In genomic region chr3:140011611-140012277, GRCh38 we compare ENCODE assay signal across 26 cellular contexts.
"Had no signal": no experiment of that assay in that cellular context is flagged by ENCODE, and none has a peak within 500 bp of the region (broad histone marks: within the 10 kb centered on the region; RNA-seq: fewer than 3 reads in every experiment).

No MANE protein-coding gene starts in this region.

- DNase-seq: naive thymus-derived CD8-positive, alpha-beta T cell; nephron progenitor cell; nucleus accumbens; ovary; posterior cingulate gyrus; psoas muscle; right cardiac atrium; right lobe of liver; sigmoid colon; small intestine; stimulated activated CD4-positive, alpha-beta T cell treated with anti-CD3 and anti-CD28 coated beads, Interleukin-15, amount 100 ng/mL, for 24 hours; stimulated activated CD4-positive, alpha-beta T cell treated with anti-CD3 and anti-CD28 coated beads, Interleukin-2, amount 100 ng/mL, for 24 hours; stimulated activated CD4-positive, alpha-beta T cell treated with anti-CD3 and anti-CD28 coated beads, Interleukin-2, amount 100 ng/mL, for 48 hours; stimulated activated CD4-positive, alpha-beta T cell treated with anti-CD3 and anti-CD28 coated beads, Interleukin-4, amount 100 ng/mL, for 24 hours; stimulated activated naive B cell treated with anti-CD40 and anti-IgM and Interleukin-4, amounts not matched to agents 10 μg/mL and 1 μg/mL and 100 μg/mL, for 72 hours; stimulated activated naive CD4-positive, alpha-beta T cell treated with Interleukin-2 at 50 U/mL for 16 hours; stomach; thyroid gland; trophoblast cell; upper lobe of left lung had no signal

- H3K27me3 ChIP-seq: neutrophil, ovary, right lobe of liver, sigmoid colon, stomach, thyroid gland, tibial nerve, upper lobe of left lung had no signal

- H3K36me3 ChIP-seq: neutrophil, ovary, right lobe of liver, sigmoid colon, stomach, thoracic aorta, thyroid gland, tibial nerve, upper lobe of left lung had no signal

- H3K4me3 ChIP-seq: ovary, psoas muscle, right lobe of liver, sigmoid colon, stomach, thoracic aorta, thyroid gland, tibial nerve, upper lobe of left lung had no signal

- H3K27ac ChIP-seq: neutrophil, ovary, parathyroid adenoma, psoas muscle, right lobe of liver, sigmoid colon, stomach, thoracic aorta, thyroid gland, tibial nerve, upper lobe of left lung had no signal

- H3K9me3 ChIP-seq: neutrophil, ovary, psoas muscle, right lobe of liver, sigmoid colon, stomach, thoracic aorta, thyroid gland, tibial nerve, upper lobe of left lung had no signal

- H3K4me1 ChIP-seq: parathyroid adenoma, psoas muscle, sigmoid colon, thyroid gland, tibial nerve, upper lobe of left lung had no signal

- ATAC-seq: naive thymus-derived CD8-positive, alpha-beta T cell; natural killer cell treated with Interleukin-12 subunit alpha and Interleukin-12 subunit beta and Interleukin-15 and Interleukin-18, amount 100 ng/mL, for 72 hours; psoas muscle; right cardiac atrium; right lobe of liver; stimulated activated effector memory CD8-positive, alpha-beta T cell treated with anti-CD3 and anti-CD28 coated beads, Interleukin-12 subunit alpha, Interleukin-12 subunit beta, amount 100 ng/mL, for 72 hours; stimulated activated naive B cell treated with anti-CD40 and anti-IgM and Interleukin-4, amounts not matched to agents 10 μg/mL and 1 μg/mL and 100 μg/mL, for 72 hours had no signal
